Comparison of ENCODE assay signal across 36 cellular contexts in genomic region chr11:64928957-64929356, GRCh38. TPM values are rescaled to one million over a fixed set of nuclear protein-coding genes. Genes with fewer than 3 reads are reported as not detected.
"Had no signal": no experiment of that assay in that cellular context is flagged by ENCODE, and none has a peak within 500 bp of the region (broad histone marks: within the 10 kb centered on the region; RNA-seq: fewer than 3 reads in every experiment).

No MANE protein-coding gene starts in this region.

- H3K4me3 ChIP-seq: adrenal gland, ascending aorta, cardiac muscle cell had no signal

- DNase-seq: activated B cell treated with CpG ODN at 0.5 μM for 24 hours; activated CD4-positive, alpha-beta memory T cell treated with anti-CD3 and anti-CD28 coated beads for 36 hours; activated CD4-positive, alpha-beta T cell treated with anti-CD3 and anti-CD28 coated beads for 4 hours; activated CD4-positive, alpha-beta T cell treated with anti-CD3 and anti-CD28 coated beads, Interleukin-2, amount 10 ng/mL, durations not matched to agents 24 days and 14 days; activated CD4-positive, alpha-beta T cell treated with anti-CD3 and anti-CD28 coated beads, Interleukin-2, amount 50 U/mL, for 1 hour; activated CD4-positive, alpha-beta T cell treated with anti-CD3 and anti-CD28 coated beads, Interleukin-2, amount 50 U/mL, for 4 hours; activated CD4-positive, CD25-positive, alpha-beta regulatory T cell treated with anti-CD3 and anti-CD28 coated beads, Interleukin-2, amount 50 U/mL, for 72 hours; activated CD8-positive, alpha-beta memory T cell treated with anti-CD3 and anti-CD28 coated beads, Interleukin-2, amount 50 U/mL, for 4 hours; activated CD8-positive, alpha-beta T cell treated with anti-CD3 and anti-CD28 coated beads for 36 hours; activated effector memory CD4-positive, alpha-beta T cell treated with anti-CD3 and anti-CD28 coated beads, Interleukin-2, amount 50 U/mL, for 16 hours; activated gamma-delta T cell treated with Interleukin-2 at 50 U/mL for 16 hours; activated naive CD4-positive, alpha-beta T cell; activated naive CD4-positive, alpha-beta T cell treated with anti-CD3 and anti-CD28 coated beads for 36 hours; activated naive CD4-positive, alpha-beta T cell treated with anti-CD3 and anti-CD28 coated beads, Interleukin-2, amount 50 U/mL, for 16 hours; activated naive CD8-positive, alpha-beta T cell treated with anti-CD3 and anti-CD28 coated beads for 36 hours; activated T-cell treated with anti-CD3 and anti-CD28 coated beads for 4 hours; activated T-cell treated with anti-CD3 and anti-CD28 coated beads, Interleukin-2, amount 50 U/mL, for 1 hour; activated T-cell treated with anti-CD3 and anti-CD28 coated beads, Interleukin-2, amount 50 U/mL, for 4 hours; activated T-cell treated with anti-CD3 and anti-CD28 coated beads, Interleukin-2, amount 50 U/mL, for 72 hours; adrenal gland; amniotic stem cell; anterior cingulate cortex; caudate nucleus; cerebellar nuclear complex; T-helper 1 cell; T-helper 2 cell; T-helper 9 cell had no signal

- H3K27me3 ChIP-seq: adrenal gland, ascending aorta, cardiac muscle cell had no signal

- H3K9me3 ChIP-seq: adrenal gland, ascending aorta had no signal

- ATAC-seq: activated CD8-positive, alpha-beta T cell treated with anti-CD3 and anti-CD28 coated beads for 36 hours; activated naive CD4-positive, alpha-beta T cell treated with anti-CD3 and anti-CD28 coated beads, Interleukin-2, amount 50 U/mL, for 72 hours; activated T-cell treated with anti-CD3 and anti-CD28 coated beads, Interleukin-2, amount 50 U/mL, for 4 hours; activated T-cell treated with anti-CD3 and anti-CD28 coated beads, Interleukin-2, amount 50 U/mL, for 72 hours; activated T-helper 17 cell treated with anti-CD3 and anti-CD28 coated beads, Interleukin-2, amount 50 U/mL, for 72 hours had no signal

- FAIRE-seq: bronchial epithelial cell, TTC549 had no signal

- H3K27ac ChIP-seq: adrenal gland, ascending aorta, cardiac muscle cell, VCaP had no signal

RNA-seq across cellular contexts. Expression of gene GPHA2, which starts 6.7 kb away (rescaled TPM):
- total RNA-seq: activated CD4-positive, alpha-beta T cell treated with anti-CD3 and anti-CD28 coated beads, Interleukin-2, amount 10 ng/mL, durations not matched to agents 24 days and 14 days; activated CD8-positive, alpha-beta memory T cell treated with anti-CD3 and anti-CD28 coated beads for 36 hours; activated CD8-positive, alpha-beta T cell treated with anti-CD3 and anti-CD28 coated beads for 36 hours; activated naive CD4-positive, alpha-beta T cell treated with anti-CD3 and anti-CD28 coated beads for 36 hours; activated naive CD4-positive, alpha-beta T cell treated with anti-CD3 and anti-CD28 coated beads, Interleukin-2, amount 50 U/mL, for 72 hours; activated naive CD8-positive, alpha-beta T cell treated with anti-CD3 and anti-CD28 coated beads for 36 hours; activated T-cell treated with anti-CD3 and anti-CD28 coated beads, Interleukin-2, amount 50 U/mL, for 4 hours; activated T-helper 1 cell treated with anti-CD3 and anti-CD28 coated beads, Interleukin-12 subunit alpha, Interleukin-12 subunit beta, Interleukin-2, Interleukin-4 antibody, amounts not matched to agents 30 ng/mL and 10 ng/mL and 1 ng/mL, durations not matched to agents 14 hours and 24 hours and 36 hours; adrenal gland; ascending aorta; bronchial epithelial cell; cardiac muscle cell had no signal

RNA-seq across cellular contexts. Expression of gene MAJIN, which starts 43.0 kb away (rescaled TPM):
- total RNA-seq: activated CD4-positive, alpha-beta T cell treated with anti-CD3 and anti-CD28 coated beads, Interleukin-2, amount 10 ng/mL, durations not matched to agents 24 days and 14 days; activated CD8-positive, alpha-beta memory T cell treated with anti-CD3 and anti-CD28 coated beads for 36 hours; activated CD8-positive, alpha-beta T cell treated with anti-CD3 and anti-CD28 coated beads for 36 hours; activated T-cell treated with anti-CD3 and anti-CD28 coated beads, Interleukin-2, amount 50 U/mL, for 4 hours; activated T-helper 1 cell treated with anti-CD3 and anti-CD28 coated beads, Interleukin-12 subunit alpha, Interleukin-12 subunit beta, Interleukin-2, Interleukin-4 antibody, amounts not matched to agents 30 ng/mL and 10 ng/mL and 1 ng/mL, durations not matched to agents 14 hours and 24 hours and 36 hours; adrenal gland; ascending aorta; bronchial epithelial cell; cardiac muscle cell had no signal
